ENCODE assay signal across 9 cellular contexts in the genomic region with DNA sequence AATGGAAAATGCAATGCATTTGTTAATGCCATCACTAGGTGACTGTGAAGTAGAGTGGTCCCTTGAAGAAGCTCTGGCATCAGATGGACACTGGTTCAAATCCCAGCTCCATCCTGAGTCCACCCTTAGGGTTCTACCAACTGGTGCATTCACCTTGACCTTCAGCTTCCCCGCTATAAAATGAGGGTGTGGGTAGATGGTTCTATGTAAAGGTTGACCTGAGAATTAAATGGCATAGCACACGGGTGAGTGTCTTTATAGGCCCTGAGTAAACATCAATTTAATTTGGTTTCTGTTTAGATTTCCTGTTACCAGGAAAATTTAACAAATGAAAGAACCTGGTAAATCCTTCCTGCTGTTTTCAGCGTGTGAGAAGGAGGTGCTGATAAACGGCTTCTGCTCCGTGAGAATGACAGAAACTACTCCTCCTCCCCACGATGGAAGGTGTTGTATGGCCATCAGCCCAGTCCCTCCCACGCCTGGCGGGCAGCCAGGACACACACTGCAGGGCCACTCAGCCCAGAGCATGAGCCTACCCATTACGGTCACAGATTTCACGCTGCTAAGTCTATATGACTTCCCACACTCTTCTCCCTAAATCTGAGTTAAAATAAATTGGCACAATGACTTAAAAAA.
A peak's percentile ranks its signal among the peaks of the same experiment; 100 is the strongest.
DNase-seq lines count a peak whose midpoint lies in the region; ATAC-seq and TF ChIP-seq lines count a peak whose summit lies in the region.
"Had no signal": no experiment of that assay in that cellular context is flagged by ENCODE, and none has a peak within 500 bp of the region (broad histone marks: within the 10 kb centered on the region; RNA-seq: fewer than 3 reads in every experiment).

No MANE protein-coding gene starts in this region.

- H3K9me3 Mint-ChIP-seq in type B pancreatic cell, result no peaks in the 10 kb centered on the region
- H3K9me3 Mint-ChIP-seq: stimulated activated naive CD8-positive, alpha-beta T cell treated with anti-CD3 and anti-CD28 coated beads, Interleukin-15, Interleukin-2, amounts not matched to agents 100 ng/mL and 50 ng/mL, for 24 hours had no signal

- H3K27ac Mint-ChIP-seq in type B pancreatic cell, result peak overlapping the region; percentile 63
- H3K27ac Mint-ChIP-seq: stimulated activated naive CD8-positive, alpha-beta T cell treated with anti-CD3 and anti-CD28 coated beads, Interleukin-15, Interleukin-2, amounts not matched to agents 100 ng/mL and 50 ng/mL, for 24 hours had no signal

- TF ChIP-seq CTCF in type B pancreatic cell (conservative IDR thresholded peaks at IDR 0.05), result no peak

- no peak overlapping the region for H3K4me3 Mint-ChIP-seq in type B pancreatic cell
- H3K4me3 Mint-ChIP-seq: stimulated activated naive CD8-positive, alpha-beta T cell treated with anti-CD3 and anti-CD28 coated beads, Interleukin-15, Interleukin-2, amounts not matched to agents 100 ng/mL and 50 ng/mL, for 24 hours had no signal

- H3K4me1 Mint-ChIP-seq in type B pancreatic cell (ENCODE audit: unreplicated experiment), result peaks cover 48% of the 10 kb centered on the region

- DNase-seq in NCI-H1417 treated with DMSO at 0.1 percent for 48 hours (lab: John Stamatoyannopoulos, UW) (peak; percentile 74), amygdala (lab: John Stamatoyannopoulos, UW) (peak in 32 of 56 donors; percentile 7 to 73 (median 38)), iPS-NIHi7 (ENCODE audit: extremely low spot score) (peak; percentile 64), type B pancreatic cell (ENCODE audit: extremely low spot score, unreplicated experiment) (no peak), pons (ENCODE audit: low spot score) (no peak), AG08395 (ENCODE audit: low spot score) (no peak)
- DNase-seq: activated CD4-positive, alpha-beta T cell treated with anti-CD3 and anti-CD28 coated beads, Interleukin-2, amount 50 U/mL, for 4 hours had no signal

- peaks cover 7% of the 10 kb centered on the region for H3K27me3 Mint-ChIP-seq in type B pancreatic cell

- no peak for ATAC-seq in GM21723 (IDR thresholded peaks at IDR 0.05; ENCODE audit: unreplicated experiment)

- H3K36me3 Mint-ChIP-seq in type B pancreatic cell, result peaks cover 23% of the 10 kb centered on the region

Comparison
In these comparisons a context has a peak if more than half of its experiments do, and no peak if none do; other contexts are left out.
1. DNase-seq: peak in NCI-H1417 treated with DMSO at 0.1 percent for 48 hours (single experiment), amygdala (32 of 56) and iPS-NIHi7 (single experiment); none in type B pancreatic cell (single experiment), pons (single experiment) and AG08395 (single experiment).